Comparison of ENCODE assay signal across 25 cellular contexts in the genomic region with DNA sequence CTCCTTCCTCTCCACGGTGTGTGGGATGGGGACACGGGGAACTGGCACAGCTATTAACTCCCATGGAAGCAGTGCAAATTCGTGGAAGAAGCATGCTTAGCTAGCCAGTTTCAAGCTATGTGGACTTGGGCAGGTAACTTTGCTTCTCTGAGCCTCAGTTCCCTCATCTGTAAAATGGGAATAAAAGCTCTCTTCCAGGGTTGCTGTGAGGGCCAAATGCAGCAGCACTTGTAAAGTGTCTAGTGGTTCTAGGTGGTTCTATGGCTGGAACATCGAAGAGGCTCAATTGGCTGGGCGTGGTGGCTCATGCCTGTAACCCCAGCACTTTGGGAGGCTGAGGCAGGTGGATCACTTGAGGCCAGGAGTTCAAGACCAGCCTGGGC. TPM values are rescaled to one million over a fixed set of nuclear protein-coding genes. Genes with fewer than 3 reads are reported as not detected.
"Had no signal": no experiment of that assay in that cellular context is flagged by ENCODE, and none has a peak within 500 bp of the region (broad histone marks: within the 10 kb centered on the region; RNA-seq: fewer than 3 reads in every experiment).

No MANE protein-coding gene starts in this region.

- H3K27ac ChIP-seq: stomach, suprapubic skin, tibial artery had no signal

- DNase-seq: activated B cell treated with CpG ODN at 0.5 μM for 24 hours; activated CD8-positive, alpha-beta memory T cell treated with anti-CD3 and anti-CD28 coated beads for 24 hours; activated effector memory CD4-positive, alpha-beta T cell treated with anti-CD3 and anti-CD28 coated beads, Interleukin-2, amount 50 U/mL, for 16 hours; activated naive CD4-positive, alpha-beta T cell treated with anti-CD3 and anti-CD28 coated beads for 36 hours; activated naive CD8-positive, alpha-beta T cell treated with anti-CD3 and anti-CD28 coated beads, Interleukin-2, amount 10 ng/mL, durations not matched to agents 7 days and 5 days; amniotic stem cell; caudate nucleus; esophagus squamous epithelium; foreskin melanocyte; kidney glomerular epithelial cell; mesendoderm; mucosa of descending colon; sigmoid colon; small intestine; stimulated activated CD4-positive, alpha-beta T cell treated with anti-CD3 and anti-CD28 coated beads, Interleukin-2, amount 100 ng/mL, for 24 hours; stimulated activated naive B cell treated with anti-CD40 and anti-IgM and Interleukin-4, amounts not matched to agents 10 μg/mL and 1 μg/mL and 100 μg/mL, for 72 hours; stomach; T-helper 2 cell; tibial artery had no signal

- H3K9me3 ChIP-seq: esophagus squamous epithelium, mucosa of descending colon, sigmoid colon, stomach, suprapubic skin, tibial artery had no signal

- H3K4me3 ChIP-seq: esophagus squamous epithelium, lung, mucosa of descending colon, sigmoid colon, stomach, suprapubic skin, tibial artery had no signal

- FAIRE-seq: astrocyte, small intestine had no signal

- H3K27me3 ChIP-seq: esophagus squamous epithelium, sigmoid colon, stomach, suprapubic skin, tibial artery had no signal

- ATAC-seq: left lobe of liver; mucosa of descending colon; natural killer cell treated with Interleukin-12 subunit alpha and Interleukin-12 subunit beta and Interleukin-15 and Interleukin-18, amount 100 ng/mL, for 72 hours; stimulated activated naive B cell treated with anti-CD40 and anti-IgM and Interleukin-4, amounts not matched to agents 10 μg/mL and 1 μg/mL and 100 μg/mL, for 72 hours had no signal

RNA-seq across cellular contexts. Expression of a gene that starts 43.3 kb away (rescaled TPM):
- total RNA-seq: myocyte had no signal
